Comparison of ENCODE assay signal across 8 cellular contexts in the genomic region with DNA sequence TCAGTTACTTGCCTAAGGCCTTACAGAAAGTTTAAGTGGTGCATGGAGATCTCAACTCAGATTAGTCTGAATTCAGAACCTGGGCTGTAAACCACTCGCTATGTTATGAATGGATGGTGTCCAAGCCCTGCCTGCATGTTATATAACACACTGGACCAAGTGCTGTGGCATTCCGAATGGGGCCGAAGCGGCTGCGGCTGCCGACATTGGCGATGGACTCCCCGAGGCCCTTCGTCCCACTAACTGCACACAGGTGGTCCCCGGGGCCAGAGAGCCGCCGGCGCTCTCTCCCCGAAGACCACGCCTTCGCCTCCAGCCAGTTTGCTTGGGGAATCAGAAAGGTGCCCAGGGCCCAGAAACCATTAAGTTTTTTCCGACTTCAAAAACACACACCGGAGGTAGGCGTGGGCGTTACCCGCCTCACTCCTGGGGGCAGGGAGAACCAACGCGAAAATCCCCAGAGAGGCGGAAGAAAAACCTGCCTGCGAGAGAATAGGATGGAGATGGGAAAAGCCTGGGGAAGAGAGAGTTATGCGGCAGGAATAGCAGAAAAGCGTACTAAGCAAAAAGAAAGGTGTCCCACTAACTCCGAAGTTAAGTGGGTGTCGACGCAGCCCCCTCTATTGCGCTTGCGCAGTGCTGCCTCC. TPM values are rescaled to one million over a fixed set of nuclear protein-coding genes. Genes with fewer than 3 reads are reported as not detected.
DNase-seq lines count a peak whose midpoint lies in the region; ATAC-seq and TF ChIP-seq lines count a peak whose summit lies in the region.

No MANE protein-coding gene starts in this region.

- peaks cover 2% of the 10 kb centered on the region for H3K27me3 Mint-ChIP-seq in activated CD4-positive, alpha-beta T cell treated with anti-CD3 and anti-CD28 coated beads for 36 hours
- H3K27me3 Mint-ChIP-seq in nephron (ENCODE audit: low read depth), result peaks cover 74% of the 10 kb centered on the region

- ATAC-seq in activated CD4-positive, alpha-beta T cell treated with anti-CD3 and anti-CD28 coated beads for 36 hours, result peak; percentile 17
- ATAC-seq in HG02798 (IDR thresholded peaks at IDR 0.05; ENCODE audit: poor library complexity, unreplicated experiment), result peak; percentile 24
- ATAC-seq in esophagus mucosa, result peak; percentile 17

- POLR2A ChIA-PET in activated CD4-positive, alpha-beta T cell treated with anti-CD3 and anti-CD28 coated beads for 36 hours (lab: Charles Lee), result interaction anchor here (0.8 to 1.9 kb wide), 2 partner anchors 51 to 69 kb away, joined by 3 to 14 read pairs; no protein-coding TSS in a partner anchor
- POLR2A ChIA-PET in RWPE1 (lab: Yijun Ruan, JAX; ENCODE audit: low non-redundant PET), result no interaction called here

- H3K27ac Mint-ChIP-seq in activated CD4-positive, alpha-beta T cell treated with anti-CD3 and anti-CD28 coated beads for 36 hours, result peak overlapping the region; percentile 86
- peak overlapping the region; percentile 5 to 93 (median 85) for H3K27ac Mint-ChIP-seq in nephron

- H3K36me3 Mint-ChIP-seq in activated CD4-positive, alpha-beta T cell treated with anti-CD3 and anti-CD28 coated beads for 36 hours (ENCODE audit: low read depth), result peaks cover 2% of the 10 kb centered on the region
- H3K36me3 Mint-ChIP-seq in nephron (ENCODE audit: low read depth), result no peaks in the 10 kb centered on the region

- no peaks in the 10 kb centered on the region for H3K9me3 Mint-ChIP-seq in activated CD4-positive, alpha-beta T cell treated with anti-CD3 and anti-CD28 coated beads for 36 hours (ENCODE audit: low read depth)
- H3K9me3 Mint-ChIP-seq in nephron, result no peaks in the 10 kb centered on the region

- TF ChIP-seq CTCF in RWPE1 (conservative IDR thresholded peaks at IDR 0.05; ENCODE audit: low read depth), result no peak
- TF ChIP-seq CTCF in nephron (IDR thresholded peaks at IDR 0.05; ENCODE audit: unreplicated experiment in 3 of 3), result no peak

- CTCF ChIA-PET in activated CD4-positive, alpha-beta T cell treated with anti-CD3 and anti-CD28 coated beads for 36 hours (lab: Charles Lee), result no interaction called here
- CTCF ChIA-PET in RWPE1 (lab: Yijun Ruan, JAX), result interaction anchor here (1.7 kb wide), 1 partner anchor 149 kb away, joined by 9 read pairs; no protein-coding TSS in a partner anchor

- H3K4me3 Mint-ChIP-seq in activated CD4-positive, alpha-beta T cell treated with anti-CD3 and anti-CD28 coated beads for 36 hours, result peak overlapping the region; percentile 92
- H3K4me3 Mint-ChIP-seq in nephron, result peak overlapping the region; percentile 89 to 92 (median 90)

- H3K27ac ChIP-seq in RWPE1, result peak overlapping the region; percentile 49; the same call in 1 of the 2 replicates

- intact Hi-C loops in activated CD4-positive, alpha-beta T cell treated with anti-CD3 and anti-CD28 coated beads for 36 hours (cut with DNase I, micrococcal nuclease), result loop anchor here (1.0 to 10.0 kb wide), 13 partner anchors 51 to 1536 kb away; a partner anchor contains a TSS

- H3K4me1 Mint-ChIP-seq in activated CD4-positive, alpha-beta T cell treated with anti-CD3 and anti-CD28 coated beads for 36 hours, result peaks cover 37% of the 10 kb centered on the region
- peaks cover 10% of the 10 kb centered on the region for H3K4me1 Mint-ChIP-seq in nephron

- DNase-seq in activated CD4-positive, alpha-beta T cell treated with anti-CD3 and anti-CD28 coated beads for 36 hours, result no peak
- no peak for DNase-seq in activated CD4-positive, alpha-beta T cell treated with anti-CD3 and anti-CD28 coated beads, Interleukin-2, amount 50 U/mL, for 48 hours
- DNase-seq in RWPE1 (ENCODE audit: low spot score) (peak; percentile 1), DMS153 treated with DMSO at 0.1 percent for 48 hours (lab: John Stamatoyannopoulos, UW; ENCODE audit: unreplicated experiment) (no peak)
- no peak for DNase-seq in stimulated activated CD4-positive, alpha-beta T cell treated with anti-CD3 and anti-CD28 coated beads, Interleukin-15, amount 100 ng/mL, for 24 hours

RNA-seq across cellular contexts. Expression of a gene that starts 0.6 kb away (rescaled TPM):
- total RNA-seq in activated CD4-positive, alpha-beta T cell treated with anti-CD3 and anti-CD28 coated beads for 36 hours, result 1 to 10 TPM; 6.0 to 6.4 TPM
- 1.1 TPM for total RNA-seq in esophagus mucosa
